Comparison of ENCODE assay signal across 21 cellular contexts in genomic region chr9:74644015-74644414, GRCh38.
DNase-seq lines count a peak whose midpoint lies in the region; ATAC-seq, FAIRE-seq and TF ChIP-seq lines count a peak whose summit lies in the region.
"Had no signal": no experiment of that assay in that cellular context is flagged by ENCODE, and none has a peak within 500 bp of the region (broad histone marks: within the 10 kb centered on the region; RNA-seq: fewer than 3 reads in every experiment).

No MANE protein-coding gene starts in this region.

- TF ChIP-seq CTCF in VCaP (conservative IDR thresholded peaks at IDR 0.05), result no peak
- TF ChIP-seq CTCF in upper lobe of right lung (IDR thresholded peaks at IDR 0.05), result no peak
- no peak for TF ChIP-seq CTCF in psoas muscle (IDR thresholded peaks at IDR 0.05)

- 75 to 80% (median 79%) methylated on average over 4 of the region's 4 CpGs for WGBS in psoas muscle, 3 donors

- H3K9me3 ChIP-seq in upper lobe of right lung, result no peaks in the 10 kb centered on the region
- no peaks in the 10 kb centered on the region for H3K9me3 ChIP-seq in psoas muscle
- H3K9me3 ChIP-seq: Caco-2 had no signal

- H3K4me3 ChIP-seq in upper lobe of right lung, result no peak overlapping the region
- no peak overlapping the region for H3K4me3 ChIP-seq in psoas muscle
- H3K4me3 ChIP-seq: K562 had no signal

- intact Hi-C loops in upper lobe of right lung (cut with DNase I), result no loop called here
- intact Hi-C loops in psoas muscle (cut with DNase I), result no loop called here

- H3K27ac ChIP-seq in VCaP (peak overlapping the region; percentile 45), upper lobe of right lung (no peak overlapping the region), psoas muscle (no peak overlapping the region)
- H3K27ac ChIP-seq: C4-2B had no signal

- H3K4me1 ChIP-seq in upper lobe of right lung, result no peaks in the 10 kb centered on the region
- H3K4me1 ChIP-seq in psoas muscle, result no peaks in the 10 kb centered on the region
- H3K4me1 ChIP-seq: Caco-2 had no signal

- DNase-seq in DMS53 (lab: John Stamatoyannopoulos, UW) (peak; percentile 54), upper lobe of right lung (no peak), psoas muscle (no peak), NCI-H2227 (lab: John Stamatoyannopoulos, UW; ENCODE audit: unreplicated experiment) (no peak)
- no peak for DNase-seq in stimulated activated CD4-positive, alpha-beta T cell treated with anti-CD3 and anti-CD28 coated beads, Interleukin-4, amount 100 ng/mL, for 1 hour
- DNase-seq: ACHN; Caco-2; CD4-positive, alpha-beta T cell; DMS153; HCEC 1CT; IMR-90 had no signal

- H3K27me3 ChIP-seq in upper lobe of right lung, result no peaks in the 10 kb centered on the region
- no peaks in the 10 kb centered on the region for H3K27me3 ChIP-seq in psoas muscle (ENCODE audit: insufficient read depth in 3 of 3, low read length in 2 of 3)

- peak; percentile 64 for FAIRE-seq in islet of Langerhans (lab: Jason Lieb, UNC)
- FAIRE-seq: A204.1, G401.6, GM12891, GM19239, H1, HTR-8/SVneo, K562 had no signal

- no peaks in the 10 kb centered on the region for H3K36me3 ChIP-seq in upper lobe of right lung
- H3K36me3 ChIP-seq in psoas muscle (ENCODE audit: insufficient read depth in 1 of 2, low read depth in 1 of 2), result no peaks in the 10 kb centered on the region

- ATAC-seq in upper lobe of right lung, result peak; percentile 7
- no peak for ATAC-seq in psoas muscle
- ATAC-seq: K562 had no signal
